In the genomic region with DNA sequence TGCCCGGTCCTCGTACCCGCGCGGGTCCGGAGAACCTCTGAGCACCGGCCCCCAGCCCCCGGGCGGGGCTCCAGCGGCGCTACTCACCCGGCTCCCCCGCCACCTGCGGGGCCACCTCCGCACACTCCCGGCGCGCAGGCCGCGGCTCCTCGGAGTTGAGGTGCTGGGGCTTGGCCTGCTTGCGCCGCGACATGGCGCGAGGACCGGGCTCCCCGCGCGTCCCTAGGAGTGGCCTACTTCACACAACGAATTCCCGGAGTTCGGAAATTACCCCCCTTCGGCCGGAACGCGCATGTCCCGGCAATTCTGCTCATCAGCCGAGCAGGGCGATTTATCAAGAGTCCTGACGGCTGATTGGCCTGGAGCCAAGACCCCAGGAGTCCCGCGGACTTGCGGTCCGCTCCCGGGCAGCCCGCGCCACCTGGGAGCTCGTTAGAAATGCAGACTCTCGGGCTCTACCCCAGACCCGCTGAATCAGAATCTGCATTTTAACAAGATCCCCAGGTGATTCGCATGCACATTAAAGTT, we compare ENCODE assay signal across 1 cellular context.
TF ChIP-seq lines count a peak whose summit lies in the region.

No MANE protein-coding gene starts in this region.

TF ChIP-seq in HEK293, 187 proteins besides CTCF, POLR2A, EP300 and RAD21 (continued from another document):
- TF ChIP-seq, protein P1, sequence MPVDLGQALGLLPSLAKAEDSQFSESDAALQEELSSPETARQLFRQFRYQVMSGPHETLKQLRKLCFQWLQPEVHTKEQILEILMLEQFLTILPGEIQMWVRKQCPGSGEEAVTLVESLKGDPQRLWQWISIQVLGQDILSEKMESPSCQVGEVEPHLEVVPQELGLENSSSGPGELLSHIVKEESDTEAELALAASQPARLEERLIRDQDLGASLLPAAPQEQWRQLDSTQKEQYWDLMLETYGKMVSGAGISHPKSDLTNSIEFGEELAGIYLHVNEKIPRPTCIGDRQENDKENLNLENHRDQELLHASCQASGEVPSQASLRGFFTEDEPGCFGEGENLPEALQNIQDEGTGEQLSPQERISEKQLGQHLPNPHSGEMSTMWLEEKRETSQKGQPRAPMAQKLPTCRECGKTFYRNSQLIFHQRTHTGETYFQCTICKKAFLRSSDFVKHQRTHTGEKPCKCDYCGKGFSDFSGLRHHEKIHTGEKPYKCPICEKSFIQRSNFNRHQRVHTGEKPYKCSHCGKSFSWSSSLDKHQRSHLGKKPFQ (tag by site-specific recombination; IDR thresholded peaks at IDR 0.05), result 0 out of 2 replicates have a peak, but pooled peaks have one; percentile 46
- no peak for TF ChIP-seq ZNF670 (tag by site-specific recombination; IDR thresholded peaks at IDR 0.05; ENCODE audit: low read depth)
- no peak for TF ChIP-seq SP3 (tag by site-specific recombination; IDR thresholded peaks at IDR 0.05)
- peak; percentile 33; the same call in 1 of the 2 replicates for TF ChIP-seq ZNF596 (tag by site-specific recombination; IDR thresholded peaks at IDR 0.05)
- TF ChIP-seq ZNF341 (tag by site-specific recombination; IDR thresholded peaks at IDR 0.05; ENCODE audit: low read depth), result peak; percentile 6; the same call in 1 of the 2 replicates
- no peak for TF ChIP-seq ZNF391 (tag by site-specific recombination; IDR thresholded peaks at IDR 0.05; ENCODE audit: borderline replicate concordance, low read depth)
- TF ChIP-seq, protein P2, sequence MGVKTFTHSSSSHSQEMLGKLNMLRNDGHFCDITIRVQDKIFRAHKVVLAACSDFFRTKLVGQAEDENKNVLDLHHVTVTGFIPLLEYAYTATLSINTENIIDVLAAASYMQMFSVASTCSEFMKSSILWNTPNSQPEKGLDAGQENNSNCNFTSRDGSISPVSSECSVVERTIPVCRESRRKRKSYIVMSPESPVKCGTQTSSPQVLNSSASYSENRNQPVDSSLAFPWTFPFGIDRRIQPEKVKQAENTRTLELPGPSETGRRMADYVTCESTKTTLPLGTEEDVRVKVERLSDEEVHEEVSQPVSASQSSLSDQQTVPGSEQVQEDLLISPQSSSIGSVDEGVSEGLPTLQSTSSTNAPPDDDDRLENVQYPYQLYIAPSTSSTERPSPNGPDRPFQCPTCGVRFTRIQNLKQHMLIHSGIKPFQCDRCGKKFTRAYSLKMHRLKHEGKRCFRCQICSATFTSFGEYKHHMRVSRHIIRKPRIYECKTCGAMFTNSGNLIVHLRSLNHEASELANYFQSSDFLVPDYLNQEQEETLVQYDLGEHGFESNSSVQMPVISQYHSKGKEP (tag by site-specific recombination; IDR thresholded peaks at IDR 0.05), result peak; percentile 75
- 0 out of 2 replicates have a peak, but pooled peaks have one; percentile 5 for TF ChIP-seq EGR2 (tag by site-specific recombination; IDR thresholded peaks at IDR 0.05; ENCODE audit: low read depth)
- TF ChIP-seq, protein P3, sequence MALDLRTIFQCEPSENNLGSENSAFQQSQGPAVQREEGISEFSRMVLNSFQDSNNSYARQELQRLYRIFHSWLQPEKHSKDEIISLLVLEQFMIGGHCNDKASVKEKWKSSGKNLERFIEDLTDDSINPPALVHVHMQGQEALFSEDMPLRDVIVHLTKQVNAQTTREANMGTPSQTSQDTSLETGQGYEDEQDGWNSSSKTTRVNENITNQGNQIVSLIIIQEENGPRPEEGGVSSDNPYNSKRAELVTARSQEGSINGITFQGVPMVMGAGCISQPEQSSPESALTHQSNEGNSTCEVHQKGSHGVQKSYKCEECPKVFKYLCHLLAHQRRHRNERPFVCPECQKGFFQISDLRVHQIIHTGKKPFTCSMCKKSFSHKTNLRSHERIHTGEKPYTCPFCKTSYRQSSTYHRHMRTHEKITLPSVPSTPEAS (tag by site-specific recombination; IDR thresholded peaks at IDR 0.05), result no peak
- TF ChIP-seq, protein P4, sequence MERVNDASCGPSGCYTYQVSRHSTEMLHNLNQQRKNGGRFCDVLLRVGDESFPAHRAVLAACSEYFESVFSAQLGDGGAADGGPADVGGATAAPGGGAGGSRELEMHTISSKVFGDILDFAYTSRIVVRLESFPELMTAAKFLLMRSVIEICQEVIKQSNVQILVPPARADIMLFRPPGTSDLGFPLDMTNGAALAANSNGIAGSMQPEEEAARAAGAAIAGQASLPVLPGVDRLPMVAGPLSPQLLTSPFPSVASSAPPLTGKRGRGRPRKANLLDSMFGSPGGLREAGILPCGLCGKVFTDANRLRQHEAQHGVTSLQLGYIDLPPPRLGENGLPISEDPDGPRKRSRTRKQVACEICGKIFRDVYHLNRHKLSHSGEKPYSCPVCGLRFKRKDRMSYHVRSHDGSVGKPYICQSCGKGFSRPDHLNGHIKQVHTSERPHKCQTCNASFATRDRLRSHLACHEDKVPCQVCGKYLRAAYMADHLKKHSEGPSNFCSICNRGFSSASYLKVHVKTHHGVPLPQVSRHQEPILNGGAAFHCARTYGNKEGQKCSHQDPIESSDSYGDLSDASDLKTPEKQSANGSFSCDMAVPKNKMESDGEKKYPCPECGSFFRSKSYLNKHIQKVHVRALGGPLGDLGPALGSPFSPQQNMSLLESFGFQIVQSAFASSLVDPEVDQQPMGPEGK (tag by site-specific recombination; IDR thresholded peaks at IDR 0.05), result peak; percentile 54
- TF ChIP-seq ZNF664 (tag by site-specific recombination; IDR thresholded peaks at IDR 0.05), result no peak
- TF ChIP-seq, protein P5, sequence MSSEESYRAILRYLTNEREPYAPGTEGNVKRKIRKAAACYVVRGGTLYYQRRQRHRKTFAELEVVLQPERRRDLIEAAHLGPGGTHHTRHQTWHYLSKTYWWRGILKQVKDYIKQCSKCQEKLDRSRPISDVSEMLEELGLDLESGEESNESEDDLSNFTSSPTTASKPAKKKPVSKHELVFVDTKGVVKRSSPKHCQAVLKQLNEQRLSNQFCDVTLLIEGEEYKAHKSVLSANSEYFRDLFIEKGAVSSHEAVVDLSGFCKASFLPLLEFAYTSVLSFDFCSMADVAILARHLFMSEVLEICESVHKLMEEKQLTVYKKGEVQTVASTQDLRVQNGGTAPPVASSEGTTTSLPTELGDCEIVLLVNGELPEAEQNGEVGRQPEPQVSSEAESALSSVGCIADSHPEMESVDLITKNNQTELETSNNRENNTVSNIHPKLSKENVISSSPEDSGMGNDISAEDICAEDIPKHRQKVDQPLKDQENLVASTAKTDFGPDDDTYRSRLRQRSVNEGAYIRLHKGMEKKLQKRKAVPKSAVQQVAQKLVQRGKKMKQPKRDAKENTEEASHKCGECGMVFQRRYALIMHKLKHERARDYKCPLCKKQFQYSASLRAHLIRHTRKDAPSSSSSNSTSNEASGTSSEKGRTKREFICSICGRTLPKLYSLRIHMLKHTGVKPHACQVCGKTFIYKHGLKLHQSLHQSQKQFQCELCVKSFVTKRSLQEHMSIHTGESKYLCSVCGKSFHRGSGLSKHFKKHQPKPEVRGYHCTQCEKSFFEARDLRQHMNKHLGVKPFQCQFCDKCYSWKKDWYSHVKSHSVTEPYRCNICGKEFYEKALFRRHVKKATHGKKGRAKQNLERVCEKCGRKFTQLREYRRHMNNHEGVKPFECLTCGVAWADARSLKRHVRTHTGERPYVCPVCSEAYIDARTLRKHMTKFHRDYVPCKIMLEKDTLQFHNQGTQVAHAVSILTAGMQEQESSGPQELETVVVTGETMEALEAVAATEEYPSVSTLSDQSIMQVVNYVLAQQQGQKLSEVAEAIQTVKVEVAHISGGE (tag by site-specific recombination; conservative IDR thresholded peaks at IDR 0.05; ENCODE audit: low read depth), result peak; percentile 26; the same call in 1 of the 2 replicates
- peak; percentile 70 for TF ChIP-seq ZSCAN30 (tag by site-specific recombination; IDR thresholded peaks at IDR 0.05)
- TF ChIP-seq GFI1B (tag by site-specific recombination; IDR thresholded peaks at IDR 0.05), result peak; percentile 55; the same call in 1 of the 2 replicates
- no peak for TF ChIP-seq ZNF121 (tag by site-specific recombination; IDR thresholded peaks at IDR 0.05)
- peak; percentile 28 for TF ChIP-seq ZNF629 (tag by site-specific recombination; IDR thresholded peaks at IDR 0.05)
- TF ChIP-seq, protein P6, sequence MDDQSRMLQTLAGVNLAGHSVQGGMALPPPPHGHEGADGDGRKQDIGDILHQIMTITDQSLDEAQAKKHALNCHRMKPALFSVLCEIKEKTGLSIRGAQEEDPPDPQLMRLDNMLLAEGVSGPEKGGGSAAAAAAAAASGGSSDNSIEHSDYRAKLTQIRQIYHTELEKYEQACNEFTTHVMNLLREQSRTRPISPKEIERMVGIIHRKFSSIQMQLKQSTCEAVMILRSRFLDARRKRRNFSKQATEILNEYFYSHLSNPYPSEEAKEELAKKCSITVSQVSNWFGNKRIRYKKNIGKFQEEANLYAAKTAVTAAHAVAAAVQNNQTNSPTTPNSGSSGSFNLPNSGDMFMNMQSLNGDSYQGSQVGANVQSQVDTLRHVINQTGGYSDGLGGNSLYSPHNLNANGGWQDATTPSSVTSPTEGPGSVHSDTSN (CRISPR knock-in tag; IDR thresholded peaks at IDR 0.05), result 0 out of 2 replicates have a peak, but pooled peaks have one; percentile 80
- TF ChIP-seq ZNF623 (tag by site-specific recombination; IDR thresholded peaks at IDR 0.05), result no peak; the same call in 1 of the 2 replicates
- peak; percentile 75; the same call in 1 of the 2 replicates for TF ChIP-seq SP7 (tag by site-specific recombination; IDR thresholded peaks at IDR 0.05)
- TF ChIP-seq, protein P7, sequence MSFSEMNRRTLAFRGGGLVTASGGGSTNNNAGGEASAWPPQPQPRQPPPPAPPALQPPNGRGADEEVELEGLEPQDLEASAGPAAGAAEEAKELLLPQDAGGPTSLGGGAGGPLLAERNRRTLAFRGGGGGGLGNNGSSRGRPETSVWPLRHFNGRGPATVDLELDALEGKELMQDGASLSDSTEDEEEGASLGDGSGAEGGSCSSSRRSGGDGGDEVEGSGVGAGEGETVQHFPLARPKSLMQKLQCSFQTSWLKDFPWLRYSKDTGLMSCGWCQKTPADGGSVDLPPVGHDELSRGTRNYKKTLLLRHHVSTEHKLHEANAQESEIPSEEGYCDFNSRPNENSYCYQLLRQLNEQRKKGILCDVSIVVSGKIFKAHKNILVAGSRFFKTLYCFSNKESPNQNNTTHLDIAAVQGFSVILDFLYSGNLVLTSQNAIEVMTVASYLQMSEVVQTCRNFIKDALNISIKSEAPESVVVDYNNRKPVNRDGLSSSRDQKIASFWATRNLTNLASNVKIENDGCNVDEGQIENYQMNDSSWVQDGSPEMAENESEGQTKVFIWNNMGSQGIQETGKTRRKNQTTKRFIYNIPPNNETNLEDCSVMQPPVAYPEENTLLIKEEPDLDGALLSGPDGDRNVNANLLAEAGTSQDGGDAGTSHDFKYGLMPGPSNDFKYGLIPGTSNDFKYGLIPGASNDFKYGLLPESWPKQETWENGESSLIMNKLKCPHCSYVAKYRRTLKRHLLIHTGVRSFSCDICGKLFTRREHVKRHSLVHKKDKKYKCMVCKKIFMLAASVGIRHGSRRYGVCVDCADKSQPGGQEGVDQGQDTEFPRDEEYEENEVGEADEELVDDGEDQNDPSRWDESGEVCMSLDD (tag by site-specific recombination; IDR thresholded peaks at IDR 0.05), result peak; percentile 27; the same call in 1 of the 2 replicates
- peak; percentile 99; the same call in 1 of the 2 replicates for TF ChIP-seq ZBTB20 (tag by site-specific recombination; IDR thresholded peaks at IDR 0.05)
- peak; percentile 91 for TF ChIP-seq SCRT2 (tag by site-specific recombination; IDR thresholded peaks at IDR 0.05)
- TF ChIP-seq ZNF24 (tag by site-specific recombination; IDR thresholded peaks at IDR 0.05), result peak; percentile 65; the same call in 1 of the 2 replicates
- TF ChIP-seq ZNF610 (tag by site-specific recombination; IDR thresholded peaks at IDR 0.05; ENCODE audit: borderline replicate concordance), result peak; percentile 85
- peak; percentile 27 for TF ChIP-seq ZNF510 (tag by site-specific recombination; IDR thresholded peaks at IDR 0.05; ENCODE audit: insufficient replicate concordance)
- TF ChIP-seq, protein P8, sequence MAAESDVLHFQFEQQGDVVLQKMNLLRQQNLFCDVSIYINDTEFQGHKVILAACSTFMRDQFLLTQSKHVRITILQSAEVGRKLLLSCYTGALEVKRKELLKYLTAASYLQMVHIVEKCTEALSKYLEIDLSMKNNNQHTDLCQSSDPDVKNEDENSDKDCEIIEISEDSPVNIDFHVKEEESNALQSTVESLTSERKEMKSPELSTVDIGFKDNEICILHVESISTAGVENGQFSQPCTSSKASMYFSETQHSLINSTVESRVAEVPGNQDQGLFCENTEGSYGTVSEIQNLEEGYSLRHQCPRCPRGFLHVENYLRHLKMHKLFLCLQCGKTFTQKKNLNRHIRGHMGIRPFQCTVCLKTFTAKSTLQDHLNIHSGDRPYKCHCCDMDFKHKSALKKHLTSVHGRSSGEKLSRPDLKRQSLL (tag by site-specific recombination; IDR thresholded peaks at IDR 0.05), result 0 out of 2 replicates have a peak, but pooled peaks have one; percentile 14
- peak; percentile 95 for TF ChIP-seq GLIS1 (tag by site-specific recombination; IDR thresholded peaks at IDR 0.05)
- TF ChIP-seq, protein P9, sequence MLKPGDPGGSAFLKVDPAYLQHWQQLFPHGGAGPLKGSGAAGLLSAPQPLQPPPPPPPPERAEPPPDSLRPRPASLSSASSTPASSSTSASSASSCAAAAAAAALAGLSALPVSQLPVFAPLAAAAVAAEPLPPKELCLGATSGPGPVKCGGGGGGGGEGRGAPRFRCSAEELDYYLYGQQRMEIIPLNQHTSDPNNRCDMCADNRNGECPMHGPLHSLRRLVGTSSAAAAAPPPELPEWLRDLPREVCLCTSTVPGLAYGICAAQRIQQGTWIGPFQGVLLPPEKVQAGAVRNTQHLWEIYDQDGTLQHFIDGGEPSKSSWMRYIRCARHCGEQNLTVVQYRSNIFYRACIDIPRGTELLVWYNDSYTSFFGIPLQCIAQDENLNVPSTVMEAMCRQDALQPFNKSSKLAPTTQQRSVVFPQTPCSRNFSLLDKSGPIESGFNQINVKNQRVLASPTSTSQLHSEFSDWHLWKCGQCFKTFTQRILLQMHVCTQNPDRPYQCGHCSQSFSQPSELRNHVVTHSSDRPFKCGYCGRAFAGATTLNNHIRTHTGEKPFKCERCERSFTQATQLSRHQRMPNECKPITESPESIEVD (tag by site-specific recombination; IDR thresholded peaks at IDR 0.05), result peak; percentile 45
- TF ChIP-seq ZEB2 (tag by site-specific recombination; IDR thresholded peaks at IDR 0.05), result peak; percentile 94
- TF ChIP-seq KLF10 (tag by site-specific recombination; IDR thresholded peaks at IDR 0.05), result peak; percentile 78
- TF ChIP-seq TRIM28 (IDR thresholded peaks at IDR 0.05; ENCODE audit: borderline replicate concordance, low read length), result peak; percentile 57; the same call in 1 of the 2 replicates
